ENCODE assay signal across 8 cellular contexts in genomic region chr2:27085670-27086089, GRCh38.
DNase-seq lines count a peak whose midpoint lies in the region; ATAC-seq and TF ChIP-seq lines count a peak whose summit lies in the region.

No MANE protein-coding gene starts in this region.

- DNase-seq in AG08396 (ENCODE audit: low spot score): peak; percentile 81
- peak; percentile 58 for DNase-seq in stimulated activated CD4-positive, alpha-beta T cell treated with anti-CD3 and anti-CD28 coated beads, Interleukin-15, amount 100 ng/mL, for 24 hours

- TF ChIP-seq CTCF in GM12874 (IDR thresholded peaks at IDR 0.05; ENCODE audit: insufficient read depth, low read depth, low read length): peak; percentile 35; the same call in 1 of the 2 replicates

- no peaks in the 10 kb centered on the region for H3K27me3 ChIP-seq in layer of hippocampus (ENCODE audit: control insufficient read depth, insufficient read depth, low read length)

- ATAC-seq in HG03442 (IDR thresholded peaks at IDR 0.05; ENCODE audit: unreplicated experiment) (peak; percentile 3), SK-N-SH treated with all-trans-retinoic acid at 6 μM for 48 hours (peak; percentile 54), GM21423 (IDR thresholded peaks at IDR 0.05; ENCODE audit: unreplicated experiment) (no peak)

- peak overlapping the region; percentile 75 for H3K27ac ChIP-seq in cingulate gyrus (ENCODE audit: low read depth, low read length)
- H3K27ac ChIP-seq in layer of hippocampus (ENCODE audit: low read depth, low read length): peak overlapping the region; percentile 79

TF ChIP-seq in SK-N-SH treated with all-trans-retinoic acid at 6 μM for 48 hours, 23 proteins besides CTCF, POLR2A, EP300 and RAD21:
- TF ChIP-seq ZNF8 (CRISPR knock-in tag; IDR thresholded peaks at IDR 0.05) (no peak), TSHZ2 (CRISPR knock-in tag; IDR thresholded peaks at IDR 0.05) (peak; percentile 30; the same call in 1 of the 2 replicates), BACH2 (CRISPR knock-in tag; IDR thresholded peaks at IDR 0.05; ENCODE audit: borderline replicate concordance) (no peak), GLIS3 (CRISPR knock-in tag; IDR thresholded peaks at IDR 0.05) (peak; percentile 57; the same call in 1 of the 2 replicates)
